In the genomic region with DNA sequence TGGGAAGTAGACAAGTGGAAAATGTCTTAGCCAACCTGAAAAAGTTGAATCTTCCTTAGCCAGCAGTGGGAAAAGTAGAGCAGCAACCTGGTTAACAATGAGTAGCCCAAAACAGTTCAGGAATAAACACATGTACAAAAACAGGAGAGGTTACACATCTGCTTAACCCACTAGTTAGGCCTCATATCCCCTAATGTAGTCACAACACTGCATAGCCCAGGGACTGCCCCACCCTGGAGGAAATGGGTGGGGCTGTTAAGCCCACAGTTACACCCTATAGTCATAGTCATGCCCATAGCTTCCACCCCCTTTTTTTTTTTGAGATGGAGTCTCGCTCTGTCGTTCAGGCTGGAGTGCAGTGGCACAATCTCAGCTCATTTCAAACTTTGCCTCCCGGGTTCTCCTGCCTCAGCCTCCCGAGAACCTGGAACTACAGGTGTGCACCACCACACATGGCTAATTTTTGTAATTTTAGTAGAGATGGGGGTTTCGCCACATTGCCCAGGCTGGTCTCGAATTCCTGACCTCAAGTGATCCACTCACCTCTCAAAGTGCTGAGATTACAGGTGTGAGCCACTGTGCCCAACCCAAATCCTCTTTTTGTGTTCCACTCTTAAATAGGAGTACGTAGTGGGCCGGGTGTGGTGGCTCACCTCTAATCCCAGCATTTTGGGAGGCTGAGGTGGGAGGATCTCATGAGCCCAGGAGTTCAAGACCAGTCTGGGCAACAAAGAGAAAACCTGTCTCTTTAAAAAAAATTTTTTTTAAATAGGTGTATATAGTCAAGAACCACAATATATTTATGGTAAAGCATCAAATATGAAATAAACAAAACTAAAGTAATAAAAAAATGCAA, we compare ENCODE assay signal across 8 cellular contexts. TPM values are rescaled to one million over a fixed set of nuclear protein-coding genes. Genes with fewer than 3 reads are reported as not detected.
DNase-seq lines count a peak whose midpoint lies in the region; ATAC-seq and TF ChIP-seq lines count a peak whose summit lies in the region.

No MANE protein-coding gene starts in this region.

- no peaks in the 10 kb centered on the region for H3K9me3 Mint-ChIP-seq in activated CD4-positive, alpha-beta T cell treated with anti-CD3 and anti-CD28 coated beads, Interleukin-2, amount 10 ng/mL, durations not matched to agents 7 days and 5 days

- no peak overlapping the region for H3K4me3 ChIP-seq in esophagus squamous epithelium

- CTCF ChIA-PET in activated CD4-positive, alpha-beta T cell treated with anti-CD3 and anti-CD28 coated beads, Interleukin-2, amount 10 ng/mL, durations not matched to agents 7 days and 5 days (lab: Charles Lee), result interaction anchor here (1.0 to 2.2 kb wide), 4 partner anchors 10 to 825 kb away, joined by 3 to 10 read pairs (median 3); no protein-coding TSS in a partner anchor

- peaks cover 64% of the 10 kb centered on the region for H3K4me1 Mint-ChIP-seq in activated CD4-positive, alpha-beta T cell treated with anti-CD3 and anti-CD28 coated beads, Interleukin-2, amount 10 ng/mL, durations not matched to agents 7 days and 5 days

- no peaks in the 10 kb centered on the region for H3K27me3 Mint-ChIP-seq in activated CD4-positive, alpha-beta T cell treated with anti-CD3 and anti-CD28 coated beads, Interleukin-2, amount 10 ng/mL, durations not matched to agents 7 days and 5 days

- H3K9me3 ChIP-seq in esophagus squamous epithelium, result no peaks in the 10 kb centered on the region

- intact Hi-C loops in esophagus squamous epithelium (cut with DNase I), result no loop called here

- H3K27ac ChIP-seq in esophagus squamous epithelium, result peak overlapping the region; percentile 64 to 74 (median 67)

- TF ChIP-seq CTCF in esophagus squamous epithelium (IDR thresholded peaks at IDR 0.05), result no peak

- H3K4me1 ChIP-seq in esophagus squamous epithelium, result peaks cover 6 to 47% (median 22%) of the 10 kb centered on the region in 3 donors

- WGBS in esophagus squamous epithelium, 2 donors, result 63 to 65% methylated on average over 8 of the region's 8 CpGs

- POLR2A ChIA-PET in activated CD4-positive, alpha-beta T cell treated with anti-CD3 and anti-CD28 coated beads, Interleukin-2, amount 10 ng/mL, durations not matched to agents 7 days and 5 days (lab: Charles Lee), result interaction anchor here (0.7 to 0.9 kb wide), 2 partner anchors 15 to 142 kb away, joined by 3 read pairs; no protein-coding TSS in a partner anchor

- peak; percentile 64 for ATAC-seq in GM21360 (IDR thresholded peaks at IDR 0.05; ENCODE audit: unreplicated experiment)

- H3K4me3 Mint-ChIP-seq in activated CD4-positive, alpha-beta T cell treated with anti-CD3 and anti-CD28 coated beads, Interleukin-2, amount 10 ng/mL, durations not matched to agents 7 days and 5 days, result peak overlapping the region; percentile 69

- peak in 1 of 4 donors; percentile 26 for TF ChIP-seq POLR2A in esophagus squamous epithelium (IDR thresholded peaks at IDR 0.05)

- peak overlapping the region; percentile 98 for H3K27ac Mint-ChIP-seq in activated CD4-positive, alpha-beta T cell treated with anti-CD3 and anti-CD28 coated beads, Interleukin-2, amount 10 ng/mL, durations not matched to agents 7 days and 5 days

- peaks cover 9% of the 10 kb centered on the region for H3K36me3 Mint-ChIP-seq in activated CD4-positive, alpha-beta T cell treated with anti-CD3 and anti-CD28 coated beads, Interleukin-2, amount 10 ng/mL, durations not matched to agents 7 days and 5 days (ENCODE audit: low read depth)

- DNase-seq in CD1c-positive myeloid dendritic cell (ENCODE audit: extremely low spot score), result peak; percentile 87
- DNase-seq in HS-27A (ENCODE audit: low read depth), result peak; percentile 69
- DNase-seq in activated CD4-positive, alpha-beta T cell treated with anti-CD3 and anti-CD28 coated beads, Interleukin-2, amount 10 ng/mL, durations not matched to agents 7 days and 5 days, result peak; percentile 85
- no peak for DNase-seq in esophagus squamous epithelium (lab: John Stamatoyannopoulos, UW)
- peak; percentile 42 to 48 for DNase-seq in stimulated activated CD4-positive, alpha-beta T cell treated with anti-CD3 and anti-CD28 coated beads, Interleukin-1b, Interleukin-23, amount 100 ng/mL, for 4 hours (ENCODE audit: low read depth in 2 of 2)
- DNase-seq in NCI-H187 treated with DMSO at 0.1 percent for 48 hours (lab: John Stamatoyannopoulos, UW), result no peak
- DNase-seq in kidney tubule cell (ENCODE audit: low spot score), result no peak

- no peaks in the 10 kb centered on the region for H3K27me3 ChIP-seq in esophagus squamous epithelium

- no peaks in the 10 kb centered on the region for H3K36me3 ChIP-seq in esophagus squamous epithelium

RNA-seq across cellular contexts. Expression of gene ILRUN, which starts 24.5 kb away (rescaled TPM):
- 10 to 100 TPM; 68.0 to 72.0 TPM for total RNA-seq in activated CD4-positive, alpha-beta T cell treated with anti-CD3 and anti-CD28 coated beads, Interleukin-2, amount 10 ng/mL, durations not matched to agents 7 days and 5 days
- total RNA-seq in esophagus squamous epithelium, result 10 to 100 TPM; 43.8 to 52.8 (median 50.0) TPM

Comparison
In these comparisons a context has a peak if more than half of its experiments do, and no peak if none do; other contexts are left out.
1. DNase-seq: peak in CD1c-positive myeloid dendritic cell (single experiment), HS-27A (single experiment), activated CD4-positive, alpha-beta T cell treated with anti-CD3 and anti-CD28 coated beads, Interleukin-2, amount 10 ng/mL, durations not matched to agents 7 days and 5 days (single experiment) and stimulated activated CD4-positive, alpha-beta T cell treated with anti-CD3 and anti-CD28 coated beads, Interleukin-1b, Interleukin-23, amount 100 ng/mL, for 4 hours (2 of 2); none in esophagus squamous epithelium (single experiment), NCI-H187 treated with DMSO at 0.1 percent for 48 hours (single experiment) and kidney tubule cell (single experiment).